22 cellular contexts compared by ENCODE assay signal in the genomic region with DNA sequence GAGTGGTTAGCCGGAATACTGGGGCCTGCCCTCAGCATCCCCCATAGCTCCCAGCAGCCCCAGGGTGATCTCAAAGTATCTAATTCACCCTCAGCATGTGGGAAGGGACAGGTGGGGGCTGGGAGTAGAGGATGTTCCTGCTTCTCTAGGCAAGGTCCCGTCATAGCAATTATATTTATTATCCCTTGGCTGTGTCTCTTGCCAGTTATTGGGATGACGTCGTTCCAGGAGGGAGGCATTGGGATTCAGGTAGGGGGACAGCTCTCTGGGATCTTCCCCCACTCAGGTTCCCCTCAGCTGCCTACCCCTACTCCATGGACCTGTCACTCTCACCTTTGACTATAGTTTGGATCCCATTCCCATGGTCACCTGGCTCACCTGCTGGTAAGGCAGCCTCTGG. TPM values are rescaled to one million over a fixed set of nuclear protein-coding genes. Genes with fewer than 3 reads are reported as not detected.
"Had no signal": no experiment of that assay in that cellular context is flagged by ENCODE, and none has a peak within 500 bp of the region (broad histone marks: within the 10 kb centered on the region; RNA-seq: fewer than 3 reads in every experiment).

No MANE protein-coding gene starts in this region.

- DNase-seq: IMR-90, Karpas-422, KG1, MG63, NCI-H1092, NCI-H1105 treated with DMSO at 0.1 percent for 48 hours, NCI-H1417 treated with DMSO at 0.1 percent for 48 hours, NCI-H1694, NCI-H187 treated with DMSO at 0.1 percent for 48 hours, NCI-H2029 treated with DMSO at 0.1 percent for 48 hours, NCI-H2171 treated with DMSO at 0.1 percent for 48 hours, NCI-H226, NCI-H446, NCI-H510A, NCI-H524 treated with DMSO at 0.1 percent for 48 hours, Right ventricle myocardium superior, RPMI8226, SIG-M5 had no signal

- H3K9me3 ChIP-seq: MG63, SJSA1 had no signal

- H3K4me3 ChIP-seq: MG63, SJSA1, SK-N-MC had no signal

- H3K27me3 ChIP-seq: MG63 had no signal

- H3K36me3 ChIP-seq: MG63, SJSA1 had no signal

- H3K4me1 ChIP-seq: SJSA1 had no signal

RNA-seq across cellular contexts. Expression of a gene that starts 21.0 kb away (rescaled TPM):
- total RNA-seq: HepG2, IMR-90, SJSA1 had no signal

RNA-seq across cellular contexts. Expression of a gene that starts 22.7 kb away (rescaled TPM):
- total RNA-seq: HepG2, HT1080, IMR-90, SJSA1 had no signal

RNA-seq across cellular contexts. Expression of a gene that starts 38.8 kb away (rescaled TPM):
- total RNA-seq: HepG2, HT1080, IMR-90, Right ventricle myocardium superior, SJSA1 had no signal
